10 cellular contexts compared by ENCODE assay signal in the genomic region with DNA sequence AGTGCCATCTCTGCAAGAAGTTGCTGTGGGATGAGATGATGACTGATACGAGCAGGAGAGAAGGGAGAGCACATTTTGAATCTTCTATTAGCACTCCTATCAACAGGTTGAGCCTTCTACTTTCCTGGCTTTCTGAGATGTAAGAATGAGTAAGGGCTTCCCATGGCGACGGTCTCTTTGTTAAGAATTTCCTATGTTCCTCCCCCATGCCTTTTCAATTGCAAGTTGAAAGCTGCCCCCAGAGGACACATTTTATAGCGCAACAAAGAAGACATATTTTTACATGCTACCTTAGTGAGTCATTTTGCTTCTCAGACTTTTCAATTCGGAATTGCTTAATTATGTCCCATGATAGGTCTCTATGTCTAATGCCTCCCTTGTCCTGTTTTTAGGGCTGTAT.
A peak's percentile ranks its signal among the peaks of the same experiment; 100 is the strongest.
DNase-seq lines count a peak whose midpoint lies in the region; TF ChIP-seq lines count a peak whose summit lies in the region.
"Had no signal": no experiment of that assay in that cellular context is flagged by ENCODE, and none has a peak within 500 bp of the region (broad histone marks: within the 10 kb centered on the region; RNA-seq: fewer than 3 reads in every experiment).

No MANE protein-coding gene starts in this region.

- peaks cover 19% of the 10 kb centered on the region for H3K4me1 ChIP-seq in cardiac muscle cell (ENCODE audit: low read depth)
- H3K4me1 ChIP-seq in right atrium auricular region = peaks cover 0 to 13% of the 10 kb centered on the region in 2 donors
- H3K4me1 ChIP-seq: Caco-2, spleen had no signal

- TF ChIP-seq CTCF in cardiac muscle cell (IDR thresholded peaks at IDR 0.05; ENCODE audit: low read depth, low read length) = peak; percentile 60
- peak in 1 of 2 donors; percentile 24 for TF ChIP-seq CTCF in right atrium auricular region (IDR thresholded peaks at IDR 0.05)
- peak; percentile 48 for TF ChIP-seq CTCF in fibroblast of villous mesenchyme (IDR thresholded peaks at IDR 0.05; ENCODE audit: insufficient read depth, low read depth, low read length)
- peak; percentile 69 for TF ChIP-seq CTCF in type B pancreatic cell (conservative IDR thresholded peaks at IDR 0.05)
- TF ChIP-seq CTCF in coronary artery (IDR thresholded peaks at IDR 0.05) = no peak

- no peaks in the 10 kb centered on the region for H3K27me3 Mint-ChIP-seq in type B pancreatic cell

- peaks cover 24% of the 10 kb centered on the region for H3K4me1 Mint-ChIP-seq in type B pancreatic cell (ENCODE audit: unreplicated experiment)

- H3K4me3 ChIP-seq in cardiac muscle cell = no peak overlapping the region
- no peak overlapping the region for H3K4me3 ChIP-seq in right atrium auricular region
- H3K4me3 ChIP-seq in fibroblast of villous mesenchyme (ENCODE audit: low read depth, low read length) = no peak overlapping the region
- H3K4me3 ChIP-seq in coronary artery = no peak overlapping the region
- H3K4me3 ChIP-seq: spleen had no signal

- H3K27me3 ChIP-seq in cardiac muscle cell (no peaks in the 10 kb centered on the region), right atrium auricular region (no peaks in the 10 kb centered on the region)
- H3K27me3 ChIP-seq: spleen had no signal

- no peaks in the 10 kb centered on the region for H3K36me3 Mint-ChIP-seq in type B pancreatic cell

- peak overlapping the region; percentile 48 for H3K27ac Mint-ChIP-seq in type B pancreatic cell

- H3K36me3 ChIP-seq in cardiac muscle cell (no peaks in the 10 kb centered on the region), right atrium auricular region (no peaks in the 10 kb centered on the region)
- H3K36me3 ChIP-seq: spleen had no signal

- H3K9me3 ChIP-seq in cardiac muscle cell (ENCODE audit: low read depth) (no peaks in the 10 kb centered on the region), right atrium auricular region (no peaks in the 10 kb centered on the region)
- H3K9me3 ChIP-seq: Caco-2 had no signal

- peak; percentile 26 to 91 for DNase-seq in cardiac muscle cell (ENCODE audit: low read depth in 1 of 2, low spot score in 1 of 2)
- DNase-seq in right atrium auricular region (ENCODE audit: low spot score) = no peak
- DNase-seq in SIG-M5 treated with dmso at 0.1 percent for 504 hours (lab: John Stamatoyannopoulos, UW; ENCODE audit: unreplicated experiment) = peak; percentile 73
- peak; percentile 90 for DNase-seq in fibroblast of villous mesenchyme (ENCODE audit: low read depth)
- DNase-seq in type B pancreatic cell (ENCODE audit: extremely low spot score, unreplicated experiment) = no peak
- DNase-seq in UCSD-AML1 (lab: John Stamatoyannopoulos, UW; ENCODE audit: unreplicated experiment) = no peak
- no peak for DNase-seq in coronary artery (ENCODE audit: low spot score)
- no peak for DNase-seq in effector CD4-positive, alpha-beta T cell
- DNase-seq: spleen had no signal

- peaks cover 5% of the 10 kb centered on the region for H3K9me3 Mint-ChIP-seq in type B pancreatic cell

- peak overlapping the region; percentile 42 for H3K4me3 Mint-ChIP-seq in type B pancreatic cell

- no peak overlapping the region for H3K27ac ChIP-seq in cardiac muscle cell
- no peak overlapping the region for H3K27ac ChIP-seq in right atrium auricular region
- no peak overlapping the region for H3K27ac ChIP-seq in coronary artery
- H3K27ac ChIP-seq: spleen had no signal

Comparison
In these comparisons a context has a peak if more than half of its experiments do, and no peak if none do; other contexts are left out.
1. DNase-seq: peak in cardiac muscle cell (2 of 2), SIG-M5 treated with dmso at 0.1 percent for 504 hours (single experiment) and fibroblast of villous mesenchyme (single experiment); none in right atrium auricular region (single experiment), type B pancreatic cell (single experiment), UCSD-AML1 (single experiment), coronary artery (single experiment) and effector CD4-positive, alpha-beta T cell (single experiment).